Comparison of ENCODE assay signal across 8 cellular contexts in the genomic region with DNA sequence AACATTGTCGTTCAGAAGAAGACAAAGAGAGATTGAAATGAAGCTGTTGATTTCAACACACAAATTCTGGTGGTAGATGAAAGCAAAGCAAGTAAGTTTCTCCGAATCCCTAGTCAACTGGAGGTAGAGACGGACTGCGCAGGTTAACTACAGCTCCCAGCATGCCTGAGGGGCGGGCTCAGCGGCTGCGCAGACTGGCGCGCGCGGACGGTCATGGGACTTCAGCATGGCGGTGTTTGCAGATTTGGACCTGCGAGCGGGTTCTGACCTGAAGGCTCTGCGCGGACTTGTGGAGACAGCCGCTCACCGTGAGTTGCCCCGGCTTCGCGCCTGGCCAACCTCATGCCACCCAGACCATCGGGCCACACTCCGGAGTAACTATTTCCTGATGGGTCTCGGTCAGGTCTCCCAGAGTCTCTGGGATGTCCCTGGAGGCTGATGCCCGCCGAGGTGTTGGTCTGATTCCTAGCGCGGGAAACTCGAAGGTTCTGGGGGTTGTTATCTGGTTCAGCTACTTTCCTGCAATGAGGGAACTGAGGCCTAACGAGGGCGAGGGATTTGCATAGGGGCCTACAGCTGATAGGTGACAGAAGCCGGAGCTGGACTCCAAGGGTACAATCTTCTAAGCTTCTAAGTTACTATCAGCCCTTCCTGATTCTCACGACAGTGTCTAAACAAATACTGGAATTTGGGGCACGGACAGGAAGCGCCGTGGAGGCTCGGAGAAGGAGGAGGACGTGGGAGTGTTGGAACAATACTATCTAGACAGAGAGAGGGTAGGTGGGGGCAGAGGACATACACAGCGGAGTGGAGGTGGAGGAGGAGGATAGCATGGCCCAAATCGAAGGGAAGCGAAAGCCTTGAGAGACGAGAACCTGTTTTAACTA. TPM values are rescaled to one million over a fixed set of nuclear protein-coding genes. Genes with fewer than 3 reads are reported as not detected.
DNase-seq lines count a peak whose midpoint lies in the region; ATAC-seq and TF ChIP-seq lines count a peak whose summit lies in the region.

Gene RPP30 (plus strand): TSS at position 214 of the 887 bp plus-strand sequence. CDS start 13 bp downstream, at position 227.

- no peak for TF ChIP-seq CTCF in right atrium auricular region (IDR thresholded peaks at IDR 0.05)
- no peak for TF ChIP-seq CTCF in vagina (IDR thresholded peaks at IDR 0.05)

- DNase-seq in NCI-H1436 (lab: John Stamatoyannopoulos, UW) (peak; percentile 62), anterior cingulate cortex (lab: John Stamatoyannopoulos, UW) (peak; percentile 22 to 93 (median 82)), right atrium auricular region (ENCODE audit: low spot score) (peak; percentile 91), putamen (ENCODE audit: low spot score) (peak; percentile 84), vagina (ENCODE audit: extremely low spot score in 2 of 2) (peak in 1 of 2 donors; percentile 92)

- H3K4me1 ChIP-seq in right atrium auricular region (peaks cover 0 to 19% of the 10 kb centered on the region in 2 donors), vagina (peaks cover 26% of the 10 kb centered on the region)

- intact Hi-C loops in T-helper 2 cell treated with Interferon-gamma antibody and Interleukin-4, amounts not matched to agents 100 ng/mL and 5 ng/mL, for 36 hours (cut with micrococcal nuclease): loop anchor here (1.0 to 10.0 kb wide), 10 partner anchors 9 to 1080 kb away; partner anchors contain the start of genes BTAF1, HECTD2, PCGF5 and PPP1R3C
- intact Hi-C loops in vagina (cut with DNase I): no loop called here

- H3K9me3 ChIP-seq in right atrium auricular region (peaks cover 0 to 8% of the 10 kb centered on the region in 2 donors), vagina (no peaks in the 10 kb centered on the region)

- TF ChIP-seq POLR2A in GM15510 (IDR thresholded peaks at IDR 0.05; ENCODE audit: borderline replicate concordance, extremely low read depth, insufficient read length): peak; percentile 71
- TF ChIP-seq POLR2A in vagina (IDR thresholded peaks at IDR 0.05): peak in 1 of 2 donors; percentile 43

- ATAC-seq in HG02763 (IDR thresholded peaks at IDR 0.05; ENCODE audit: unreplicated experiment): peak; percentile 98

- peak within 1 kb of the TSS; percentile 75 to 83 for H3K27ac ChIP-seq in right atrium auricular region
- H3K27ac ChIP-seq in vagina: peak within 1 kb of the TSS; percentile 65

- no peaks in the 10 kb centered on the region for H3K27me3 ChIP-seq in right atrium auricular region
- H3K27me3 ChIP-seq in vagina: no peaks in the 10 kb centered on the region

- H3K4me3 ChIP-seq in right atrium auricular region (peak within 1 kb of the TSS; percentile 79 to 88), vagina (peak within 1 kb of the TSS; percentile 73 to 80)

- H3K36me3 ChIP-seq in right atrium auricular region (peaks cover 12% of the 10 kb centered on the region), vagina (peaks cover 0 to 12% of the 10 kb centered on the region in 2 donors)

RNA-seq across cellular contexts. Expression of gene RPP30, which starts in this region (rescaled TPM):
- 55.2 and 57.7 TPM in 2 replicates for total RNA-seq in T-helper 2 cell treated with Interferon-gamma antibody and Interleukin-4, amounts not matched to agents 100 ng/mL and 5 ng/mL, for 36 hours
- 10 to 100 TPM; 23.3 to 24.6 TPM for total RNA-seq in right atrium auricular region
- 18.4 TPM for total RNA-seq in vagina
